8 cellular contexts compared by ENCODE assay signal in genomic region chr7:127651556-127652332, GRCh38. TPM values are rescaled to one million over a fixed set of nuclear protein-coding genes. Genes with fewer than 3 reads are reported as not detected.
DNase-seq lines count a peak whose midpoint lies in the region; ATAC-seq and TF ChIP-seq lines count a peak whose summit lies in the region.

TSS of gene SND1 (plus strand) at chr7:127652194. CDS start at chr7:127652374, 180 bp downstream.

- peak; percentile 95 for ATAC-seq in GM19328 (IDR thresholded peaks at IDR 0.05; ENCODE audit: unreplicated experiment)
- ATAC-seq in HG03520 (IDR thresholded peaks at IDR 0.05; ENCODE audit: unreplicated experiment), result peak; percentile 89

- peaks cover 39% of the 10 kb centered on the region for H3K4me1 Mint-ChIP-seq in activated CD4-positive, alpha-beta T cell treated with anti-CD3 and anti-CD28 coated beads, Interleukin-2, amount 10 ng/mL, durations not matched to agents 7 days and 5 days

- peak within 1 kb of the TSS; percentile 92 for H3K4me2 ChIP-seq in BLaER1

- H3K4me1 ChIP-seq in BLaER1, result peaks cover 41% of the 10 kb centered on the region

- peaks cover 47% of the 10 kb centered on the region for H4K20me1 ChIP-seq in BLaER1

- H3K27ac Mint-ChIP-seq in activated CD4-positive, alpha-beta T cell treated with anti-CD3 and anti-CD28 coated beads, Interleukin-2, amount 10 ng/mL, durations not matched to agents 7 days and 5 days, result peak within 1 kb of the TSS; percentile 99

- H3K9me3 Mint-ChIP-seq in activated CD4-positive, alpha-beta T cell treated with anti-CD3 and anti-CD28 coated beads, Interleukin-2, amount 10 ng/mL, durations not matched to agents 7 days and 5 days, result no peaks in the 10 kb centered on the region

- peak within 1 kb of the TSS; percentile 90 for H3K9ac ChIP-seq in BLaER1

- POLR2A ChIA-PET in activated CD4-positive, alpha-beta T cell treated with anti-CD3 and anti-CD28 coated beads, Interleukin-2, amount 10 ng/mL, durations not matched to agents 7 days and 5 days (lab: Charles Lee), result no interaction called here

- peaks cover 3% of the 10 kb centered on the region for H3K27me3 Mint-ChIP-seq in activated CD4-positive, alpha-beta T cell treated with anti-CD3 and anti-CD28 coated beads, Interleukin-2, amount 10 ng/mL, durations not matched to agents 7 days and 5 days

- no peaks in the 10 kb centered on the region for H3K9me3 ChIP-seq in BLaER1

- H3K27ac ChIP-seq in BLaER1, result peak within 1 kb of the TSS; percentile 88
- H3K27ac ChIP-seq in coronary artery, result peak within 1 kb of the TSS; percentile 96
- H3K27ac ChIP-seq in layer of hippocampus (ENCODE audit: low read depth, low read length), result peak within 1 kb of the TSS; percentile 83

- peak within 1 kb of the TSS; percentile 84 for H3K4me3 Mint-ChIP-seq in activated CD4-positive, alpha-beta T cell treated with anti-CD3 and anti-CD28 coated beads, Interleukin-2, amount 10 ng/mL, durations not matched to agents 7 days and 5 days

- DNase-seq in NCI-H69 (lab: John Stamatoyannopoulos, UW) (peak; percentile 100), coronary artery (ENCODE audit: low spot score) (peak; percentile 100)
- DNase-seq in activated CD4-positive, alpha-beta T cell treated with anti-CD3 and anti-CD28 coated beads, Interleukin-2, amount 10 ng/mL, durations not matched to agents 7 days and 5 days, result peak; percentile 100
- peak; percentile 99 for DNase-seq in stimulated activated CD4-positive, alpha-beta T cell treated with anti-CD3 and anti-CD28 coated beads, Interleukin-1b, Interleukin-23, amount 100 ng/mL, for 48 hours

- H3K4me3 ChIP-seq in BLaER1 (peak within 1 kb of the TSS; percentile 86), coronary artery (peak within 1 kb of the TSS; percentile 89)

- H3K36me3 ChIP-seq in BLaER1, result peaks cover 20% of the 10 kb centered on the region

- H3K36me3 Mint-ChIP-seq in activated CD4-positive, alpha-beta T cell treated with anti-CD3 and anti-CD28 coated beads, Interleukin-2, amount 10 ng/mL, durations not matched to agents 7 days and 5 days (ENCODE audit: low read depth), result peaks cover 20% of the 10 kb centered on the region

- CTCF ChIA-PET in activated CD4-positive, alpha-beta T cell treated with anti-CD3 and anti-CD28 coated beads, Interleukin-2, amount 10 ng/mL, durations not matched to agents 7 days and 5 days (lab: Charles Lee), result interaction anchor here (0.6 kb wide), 1 partner anchor 882 kb away, joined by 3 read pairs; no protein-coding TSS in a partner anchor

- H3K27me3 ChIP-seq in BLaER1 (no peaks in the 10 kb centered on the region), layer of hippocampus (ENCODE audit: control insufficient read depth, insufficient read depth, low read length) (no peaks in the 10 kb centered on the region)

- no peak for TF ChIP-seq CTCF in coronary artery (IDR thresholded peaks at IDR 0.05)

RNA-seq across cellular contexts. Expression of gene SND1, which starts in this region (rescaled TPM):
- total RNA-seq in activated CD4-positive, alpha-beta T cell treated with anti-CD3 and anti-CD28 coated beads, Interleukin-2, amount 10 ng/mL, durations not matched to agents 7 days and 5 days, result 100 to 1,000 TPM; 141 to 163 TPM

Comparison
In these comparisons a context has a peak if more than half of its experiments do, and no peak if none do; other contexts are left out.
1. Peak in every context shown above with its lines: DNase-seq, ATAC-seq, H3K4me3 ChIP-seq and H3K27ac ChIP-seq.